ENCODE assay signal across 2 cellular contexts in genomic region chr3:112416391-112417212, GRCh38.
TF ChIP-seq lines count a peak whose summit lies in the region.

No MANE protein-coding gene starts in this region.

TF ChIP-seq in HepG2, 621 proteins besides CTCF, POLR2A, EP300 and RAD21:
- TF ChIP-seq MAFF (IDR thresholded peaks at IDR 0.05; ENCODE audit: low read depth, low read length) = peak; percentile 63
- peak; percentile 90 for TF ChIP-seq MNT (IDR thresholded peaks at IDR 0.05)
- peak; percentile 49 to 85 for TF ChIP-seq MAFK (conservative IDR thresholded peaks at IDR 0.05 in 1 of 2, IDR thresholded peaks at IDR 0.05 in 1 of 2; ENCODE audit: low read length in 2 of 2)
- TF ChIP-seq E2F1 (CRISPR knock-in tag; IDR thresholded peaks at IDR 0.05) = no peak

TF ChIP-seq in IMR-90, 13 proteins besides CTCF, POLR2A, EP300 and RAD21:
- no peak for TF ChIP-seq USF2 (IDR thresholded peaks at IDR 0.05; ENCODE audit: low read depth, low read length)
- peak; percentile 64 for TF ChIP-seq MAFK (IDR thresholded peaks at IDR 0.05; ENCODE audit: low read depth, low read length)
